8 cellular contexts compared by ENCODE assay signal in the genomic region with DNA sequence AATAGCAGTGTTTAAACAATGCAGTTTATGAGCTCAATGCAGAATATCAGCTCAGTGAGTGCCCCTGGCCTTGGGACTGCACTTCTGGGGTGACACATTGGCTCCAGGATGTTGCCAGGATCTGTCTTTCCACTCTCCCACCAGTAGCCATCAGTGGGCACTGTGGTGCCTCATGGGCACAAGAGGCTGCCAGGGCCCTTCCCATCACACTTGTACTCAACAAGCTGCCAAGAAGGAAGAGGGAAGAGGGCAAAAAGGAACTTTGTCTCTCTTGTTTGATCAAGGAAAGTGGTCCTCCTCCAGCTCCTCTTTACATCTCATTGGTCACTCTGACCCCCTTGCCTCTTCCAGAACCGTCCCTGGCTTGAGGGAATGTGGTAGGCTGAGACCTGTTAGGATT. TPM values are rescaled to one million over a fixed set of nuclear protein-coding genes. Genes with fewer than 3 reads are reported as not detected.
"Had no signal": no experiment of that assay in that cellular context is flagged by ENCODE, and none has a peak within 500 bp of the region (broad histone marks: within the 10 kb centered on the region; RNA-seq: fewer than 3 reads in every experiment).

No MANE protein-coding gene starts in this region.

- FAIRE-seq: HepG2, HTR-8/SVneo had no signal

- H3K27ac Mint-ChIP-seq: IgD-negative memory B cell had no signal

- H3K27ac ChIP-seq: HL-60, KMS-11 had no signal

- H3K4me3 Mint-ChIP-seq: IgD-negative memory B cell had no signal

- H3K9me3 Mint-ChIP-seq: IgD-negative memory B cell had no signal

- H3K9ac ChIP-seq: KMS-11 had no signal

- ATAC-seq: HepG2 had no signal

- H3K4me2 ChIP-seq: KMS-11 had no signal

- DNase-seq: IMR-90, KBM-7, KG1 had no signal

RNA-seq across cellular contexts. Expression of a gene that starts 5.1 kb away (rescaled TPM):
- polyA plus RNA-seq: HepG2, IgD-negative memory B cell had no signal
